Comparison of ENCODE assay signal across 8 cellular contexts in genomic region chr11:130003717-130004001, GRCh38. TPM values are rescaled to one million over a fixed set of nuclear protein-coding genes. Genes with fewer than 3 reads are reported as not detected.
DNase-seq lines count a peak whose midpoint lies in the region; ATAC-seq, FAIRE-seq and TF ChIP-seq lines count a peak whose summit lies in the region.

No MANE protein-coding gene starts in this region.

- no peak for ATAC-seq in right cardiac atrium
- ATAC-seq in stimulated activated memory B cell treated with anti-CD40 and anti-IgM and Interleukin-4, amounts not matched to agents 10 μg/mL and 1 μg/mL and 100 μg/mL, for 72 hours = no peak
- no peak for ATAC-seq in activated CD4-positive, CD25-positive, alpha-beta regulatory T cell treated with anti-CD3 and anti-CD28 coated beads, Interleukin-2, amount 50 U/mL, for 24 hours

- H3K79me2 ChIP-seq in SU-DHL-6 (ENCODE audit: insufficient read depth, low read length) = peaks cover 19% of the 10 kb centered on the region

- H3K4me1 Mint-ChIP-seq in stimulated activated memory B cell treated with anti-CD40 and anti-IgM and Interleukin-4, amounts not matched to agents 10 μg/mL and 1 μg/mL and 100 μg/mL, for 72 hours = peaks cover 24% of the 10 kb centered on the region

- TF ChIP-seq CTCF in right atrium auricular region (IDR thresholded peaks at IDR 0.05) = peak in 1 of 2 donors; percentile 46
- no peak for TF ChIP-seq CTCF in SU-DHL-6 (IDR thresholded peaks at IDR 0.05; ENCODE audit: insufficient read depth, low read length, poor library complexity, severe bottlenecking)

- no peaks in the 10 kb centered on the region for H3K9me3 ChIP-seq in right atrium auricular region
- H3K9me3 ChIP-seq in SU-DHL-6 (ENCODE audit: insufficient read depth, low read length) = no peaks in the 10 kb centered on the region
- no peaks in the 10 kb centered on the region for H3K9me3 ChIP-seq in right cardiac atrium (ENCODE audit: control insufficient read depth, low read length)

- peak overlapping the region; percentile 85 to 86 for H3K4me3 ChIP-seq in right atrium auricular region
- peak overlapping the region; percentile 79 for H3K4me3 ChIP-seq in SU-DHL-6 (ENCODE audit: insufficient read depth, low read length, poor library complexity, severe bottlenecking)
- peak overlapping the region; percentile 88 for H3K4me3 ChIP-seq in right cardiac atrium (ENCODE audit: low read length)

- H3K36me3 ChIP-seq in right atrium auricular region (no peaks in the 10 kb centered on the region), SU-DHL-6 (ENCODE audit: low read length) (no peaks in the 10 kb centered on the region)

- no peak overlapping the region for H2AFZ ChIP-seq in SU-DHL-6 (ENCODE audit: low read depth, low read length, severe bottlenecking)

- peak overlapping the region; percentile 96 for H3K9ac ChIP-seq in SU-DHL-6 (ENCODE audit: low read length)

- no peaks in the 10 kb centered on the region for H3K9me3 Mint-ChIP-seq in stimulated activated memory B cell treated with anti-CD40 and anti-IgM and Interleukin-4, amounts not matched to agents 10 μg/mL and 1 μg/mL and 100 μg/mL, for 72 hours

- peaks cover 0 to 20% of the 10 kb centered on the region in 2 donors for H3K4me1 ChIP-seq in right atrium auricular region
- no peaks in the 10 kb centered on the region for H3K4me1 ChIP-seq in right cardiac atrium (ENCODE audit: control insufficient read depth, insufficient read depth, low read length)

- peak overlapping the region; percentile 97 for H3K4me2 ChIP-seq in SU-DHL-6 (ENCODE audit: low read depth, low read length, poor library complexity, severe bottlenecking)

- peak overlapping the region; percentile 99 for H3K4me3 Mint-ChIP-seq in stimulated activated memory B cell treated with anti-CD40 and anti-IgM and Interleukin-4, amounts not matched to agents 10 μg/mL and 1 μg/mL and 100 μg/mL, for 72 hours

- H3K9me2 ChIP-seq in SU-DHL-6 (replicated peaks; ENCODE audit: insufficient read depth, low read length) = no peaks in the 10 kb centered on the region

- DNase-seq in right atrium auricular region (ENCODE audit: low spot score) (no peak), cardiac septum (ENCODE audit: low spot score) (no peak), right cardiac atrium (no peak), GM19239 (ENCODE audit: insufficient read length, low spot score) (no peak), GM12892 (ENCODE audit: insufficient read length) (no peak)

- H4K20me1 ChIP-seq in SU-DHL-6 (ENCODE audit: low read depth, low read length) = no peaks in the 10 kb centered on the region

- no peaks in the 10 kb centered on the region for H3K36me3 Mint-ChIP-seq in stimulated activated memory B cell treated with anti-CD40 and anti-IgM and Interleukin-4, amounts not matched to agents 10 μg/mL and 1 μg/mL and 100 μg/mL, for 72 hours

- H3K27me3 Mint-ChIP-seq in stimulated activated memory B cell treated with anti-CD40 and anti-IgM and Interleukin-4, amounts not matched to agents 10 μg/mL and 1 μg/mL and 100 μg/mL, for 72 hours = peaks cover 27% of the 10 kb centered on the region

- peaks cover 45% of the 10 kb centered on the region for H3F3A ChIP-seq in SU-DHL-6 (ENCODE audit: insufficient read depth)

- intact Hi-C loops in cardiac septum (cut with DNase I) = loop anchor here (1.0 to 5.0 kb wide), 2 partner anchors 66 to 129 kb away; partner anchors contain the start of gene APLP2
- intact Hi-C loops in right cardiac atrium (cut with DNase I) = loop anchor here in 3 of 4 donors (5.0 to 10.0 kb wide), 4 partner anchors 64 to 311 kb away; partner anchors contain the start of genes APLP2 (in 2 of the 3) and ZBTB44 (in 1 of the 3)

- H3K27ac ChIP-seq in right atrium auricular region (peak overlapping the region; percentile 100), SU-DHL-6 (ENCODE audit: low read depth, low read length) (peak overlapping the region; percentile 100), right cardiac atrium (ENCODE audit: low read length) (peak overlapping the region; percentile 90)

- H3K27me3 ChIP-seq in right atrium auricular region (no peaks in the 10 kb centered on the region), SU-DHL-6 (ENCODE audit: low read length) (no peaks in the 10 kb centered on the region), right cardiac atrium (ENCODE audit: control insufficient read depth, insufficient read depth) (no peaks in the 10 kb centered on the region)

- WGBS in right cardiac atrium = 5% methylated on average over 8 of the region's 8 CpGs

- no peak for TF ChIP-seq POLR2A in GM12892 (IDR thresholded peaks at IDR 0.05; ENCODE audit: low read depth, low read length)

- FAIRE-seq in GM19239 (lab: Jason Lieb, UNC) (no peak), GM12892 (lab: Jason Lieb, UNC) (no peak)

- H3K27ac Mint-ChIP-seq in stimulated activated memory B cell treated with anti-CD40 and anti-IgM and Interleukin-4, amounts not matched to agents 10 μg/mL and 1 μg/mL and 100 μg/mL, for 72 hours = peak overlapping the region; percentile 100

RNA-seq across cellular contexts. Expression of gene PRDM10, which starts 1.0 kb away (rescaled TPM):
- 1 to 10 TPM; 4.3 TPM for total RNA-seq in right atrium auricular region
- 6.7 TPM for total RNA-seq in cardiac septum
- total RNA-seq in right cardiac atrium = 1 to 10 TPM; 4.9 to 7.2 (median 6.3) TPM
- 1.6 TPM for polyA plus RNA-seq in right cardiac atrium
- polyA plus RNA-seq in GM12892 (2012; ENCODE audit: missing spikeins) = 4.0 TPM
